Comparison of ENCODE assay signal across 17 cellular contexts in the genomic region with DNA sequence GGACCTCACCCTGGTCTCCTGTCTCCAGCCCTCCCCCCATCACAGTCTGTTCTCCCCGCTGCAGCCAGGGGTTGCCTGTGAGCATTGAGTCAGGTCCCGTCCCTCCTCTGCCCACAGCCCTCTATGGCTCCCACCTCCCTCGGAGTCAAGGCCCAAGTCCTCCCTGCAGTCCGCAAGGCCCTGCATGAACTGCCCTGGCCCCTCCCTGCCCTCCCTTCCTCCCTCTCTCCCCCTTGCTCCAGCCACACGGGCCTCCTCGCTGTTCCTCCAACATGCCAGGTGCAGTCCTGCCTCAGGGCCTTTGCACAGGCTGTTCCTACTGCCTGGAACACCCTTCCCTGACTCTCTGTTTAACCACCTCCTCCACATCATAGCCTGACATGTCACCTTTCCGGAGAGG. TPM values are rescaled to one million over a fixed set of nuclear protein-coding genes. Genes with fewer than 3 reads are reported as not detected.
DNase-seq lines count a peak whose midpoint lies in the region; ATAC-seq, FAIRE-seq and TF ChIP-seq lines count a peak whose summit lies in the region.
"Had no signal": no experiment of that assay in that cellular context is flagged by ENCODE, and none has a peak within 500 bp of the region (broad histone marks: within the 10 kb centered on the region; RNA-seq: fewer than 3 reads in every experiment).

No MANE protein-coding gene starts in this region.

- peaks cover 18% of the 10 kb centered on the region for H3K9me3 ChIP-seq in AG04450 (ENCODE audit: control insufficient read depth, insufficient read depth, low read length)
- H3K9me3 ChIP-seq in K562 (replicated peaks; ENCODE audit: control insufficient read depth, insufficient read depth, low read depth, low read length), result peaks cover 8% of the 10 kb centered on the region
- H3K9me3 ChIP-seq in suprapubic skin, result peaks cover 7% of the 10 kb centered on the region
- H3K9me3 ChIP-seq in kidney (ENCODE audit: control insufficient read depth in 1 of 2, low read length in 2 of 2), result peaks cover 0 to 9% of the 10 kb centered on the region in 2 donors

- TF ChIP-seq RAD21 in K562 (CRISPR knock-in tag; conservative IDR thresholded peaks at IDR 0.05 in 1 of 2, IDR thresholded peaks at IDR 0.05 in 1 of 2), result no peak

- in situ Hi-C loops in K562 (cut with MboI), result no loop called here

- DNase-seq in AG04450 (ENCODE audit: low read depth, low spot score), result no peak
- no peak for DNase-seq in K562 (ENCODE audit: extremely low read depth in 1 of 4, low spot score in 3 of 4)
- peak; percentile 57 for DNase-seq in islet precursor cell
- DNase-seq in suprapubic skin (ENCODE audit: low spot score in 2 of 2), result no peak
- DNase-seq in kidney, result no peak
- DNase-seq in erythroblast (lab: John Stamatoyannopoulos, UW), result no peak
- DNase-seq in iPS-NIHi11 (ENCODE audit: low spot score), result no peak
- DNase-seq: ACHN; CD4-positive, alpha-beta memory T cell; DMS79; GM23248; H9 had no signal

- TF ChIP-seq POLR2A in K562 (conservative IDR thresholded peaks at IDR 0.05) (no peak), suprapubic skin (IDR thresholded peaks at IDR 0.05) (no peak), erythroblast (IDR thresholded peaks at IDR 0.05; ENCODE audit: low read length) (no peak)

- no peaks in the 10 kb centered on the region for H3K79me2 ChIP-seq in K562 (ENCODE audit: control insufficient read depth, insufficient read depth, low read length)

- peak; percentile 7; the same call in 1 of the 2 replicates for TF ChIP-seq CTCF in AG04450 (IDR thresholded peaks at IDR 0.05; ENCODE audit: low read depth, low read length)
- TF ChIP-seq CTCF in K562 (IDR thresholded peaks at IDR 0.05 in 2 of 3, conservative IDR thresholded peaks at IDR 0.05 in 1 of 3; ENCODE audit: insufficient read depth in 2 of 3, low read depth in 1 of 3, low read length in 3 of 3), result peak in 1 of 3 experiments; percentile 43; a peak in 2 of 6 replicates
- no peak for TF ChIP-seq CTCF in suprapubic skin (IDR thresholded peaks at IDR 0.05)
- TF ChIP-seq CTCF in kidney (IDR thresholded peaks at IDR 0.05; ENCODE audit: borderline replicate concordance, extremely low read depth, insufficient read depth), result no peak

- H3K36me3 ChIP-seq in K562 (ENCODE audit: control insufficient read depth, insufficient read depth, low read length) (no peaks in the 10 kb centered on the region), suprapubic skin (peaks cover 10% of the 10 kb centered on the region), kidney (ENCODE audit: control insufficient read depth in 1 of 2, insufficient read depth in 2 of 2, low read length in 2 of 2) (no peaks in the 10 kb centered on the region)

- peaks cover 0 to 4% of the 10 kb centered on the region in 2 experiments; a peak in 2 of 5 replicates for H3K4me1 ChIP-seq in K562 (replicated peaks in 1 of 2; ENCODE audit: control insufficient read depth in 2 of 2, insufficient read depth in 2 of 2, low read length in 2 of 2)
- H3K4me1 ChIP-seq in suprapubic skin, result peaks cover 10% of the 10 kb centered on the region
- H3K4me1 ChIP-seq in kidney (ENCODE audit: control insufficient read depth in 1 of 2, insufficient read depth in 1 of 2, low read depth in 1 of 2, low read length in 2 of 2), result no peaks in the 10 kb centered on the region

- WGBS in K562 (ENCODE audit: insufficient coverage, low coverage, missing lambda C conversion rate), result 24% methylated on average over 5 of the region's 7 CpGs
- WGBS in suprapubic skin, result 49% methylated on average over 7 of the region's 7 CpGs

- H3K4me3 ChIP-seq in AG04450 (ENCODE audit: low read depth, low read length) (no peak overlapping the region), K562 (no peak overlapping the region), suprapubic skin (peak overlapping the region; percentile 60), kidney (ENCODE audit: low read length in 2 of 2) (no peak overlapping the region)
- H3K4me3 ChIP-seq: GM12878, GM23248 had no signal

- no peak overlapping the region for H3K27ac ChIP-seq in AG04450 (ENCODE audit: low read depth, low read length)
- H3K27ac ChIP-seq in K562 (ENCODE audit: extremely low read depth, low read depth, low read length), result no peak overlapping the region
- H3K27ac ChIP-seq in suprapubic skin, result peak overlapping the region; percentile 55
- H3K27ac ChIP-seq in kidney (ENCODE audit: low read depth in 2 of 2, low read length in 2 of 2), result no peak overlapping the region
- H3K27ac ChIP-seq: C4-2B, GM23248, HL-60 had no signal

- BruUV-seq in K562 (replicated peaks; lab: Mats Ljungman, UMichigan), result no TSS peak

- no peak overlapping the region for H2AFZ ChIP-seq in K562 (ENCODE audit: low read depth, low read length)
- H2AFZ ChIP-seq: GM23248 had no signal

- intact Hi-C loops in K562 (cut with micrococcal nuclease), result no loop called here
- intact Hi-C loops in kidney (cut with DNase I), result no loop called here

- H3K4me2 ChIP-seq in K562 (ENCODE audit: insufficient read depth, low read length), result no peak overlapping the region

- 0 out of 3 replicates have a peak, but pooled peaks have one; percentile 33 for ATAC-seq in K562

- H3K9me1 ChIP-seq in K562 (ENCODE audit: control insufficient read depth, insufficient read depth, low read length), result no peaks in the 10 kb centered on the region

- POLR2A ChIA-PET in AG04450 (lab: Yijun Ruan, JAX), result no interaction called here
- POLR2A ChIA-PET in K562 (lab: Yijun Ruan, JAX), result interaction anchor here (1.0 kb wide), 1 partner anchor 14 kb away, joined by 5 read pairs; no protein-coding TSS in a partner anchor

- no peak for TF ChIP-seq EP300 in K562 (IDR thresholded peaks at IDR 0.05; ENCODE audit: low read length)
- no peak for TF ChIP-seq EP300 in suprapubic skin (IDR thresholded peaks at IDR 0.05)

- peaks cover 38% of the 10 kb centered on the region for H3K27me3 ChIP-seq in AG04450 (ENCODE audit: control insufficient read depth, insufficient read depth, low read length)
- peaks cover 0 to 6% of the 10 kb centered on the region in 2 experiments; a peak in 1 of 5 replicates for H3K27me3 ChIP-seq in K562 (ENCODE audit: control insufficient read depth in 2 of 2, insufficient read depth in 2 of 2, low read length in 2 of 2)
- H3K27me3 ChIP-seq in suprapubic skin, result peaks cover 57% of the 10 kb centered on the region

- CTCF ChIA-PET in AG04450 (lab: Charles Lee) (no interaction called here), K562 (lab: Yijun Ruan, JAX; ENCODE audit: low intra/inter-chr PET ratio) (no interaction called here)

- no peaks in the 10 kb centered on the region for H4K20me1 ChIP-seq in K562 (replicated peaks; ENCODE audit: control insufficient read depth, insufficient read depth, low read length)

- H3K9ac ChIP-seq in K562 (ENCODE audit: insufficient read depth in 1 of 2, low read depth in 2 of 2, low read length in 2 of 2) (no peak overlapping the region), kidney (ENCODE audit: low read length in 2 of 2) (no peak overlapping the region)
- H3K9ac ChIP-seq: GM23248 had no signal

- FAIRE-seq in K562 (lab: Jason Lieb, UNC), result no peak
- FAIRE-seq in kidney (lab: Jason Lieb, UNC), result no peak
- FAIRE-seq: GM12878, GM18507 had no signal

RNA-seq across cellular contexts. Expression of gene TINCR, which starts 2.8 kb away (rescaled TPM):
- polyA plus RNA-seq in AG04450 (2011; rRNA removed), result 0.04 TPM in 1 of 2 replicates, not detected in the other
- polyA minus RNA-seq in AG04450 (2011; rRNA and poly(A)+ RNA removed), result not detected in 2 replicates
- 1.7 and 1.9 TPM in 2 replicates for total RNA-seq in K562 (2011; cell fraction: chromatin; rRNA removed; ENCODE audit: low replicate concordance)
- total RNA-seq in K562 (2011; cell fraction: nucleolus; rRNA removed), result 0.66 and 0.67 TPM in 2 replicates
- 1.1 and 1.5 TPM in 2 replicates for total RNA-seq in K562 (2011; cell fraction: nucleoplasm; rRNA removed)
- 0.08 TPM in 1 of 2 replicates, not detected in the other for total RNA-seq in K562 (2014; rRNA removed)
- 0.06 and 0.07 TPM in 2 replicates for total RNA-seq in K562 (2014; rRNA removed; fragmentation: Illumina TruSeq; extraction: Trizol)
- total RNA-seq in K562 (2015; rRNA removed; fragmentation: Illumina TruSeq; extraction: Trizol), result 0.07 TPM in 1 of 2 replicates, not detected in the other
- total RNA-seq in K562 (2021), result 0.13 and 0.24 TPM in 2 replicates
- polyA plus RNA-seq in K562 (2011; rRNA removed), result 0.11 and 0.32 TPM in 2 replicates
- polyA plus RNA-seq in K562 (2011; cell fraction: cytosol; rRNA removed), result 0.06 and 0.24 TPM in 2 replicates
- 0.58 and 0.90 TPM in 2 replicates for polyA plus RNA-seq in K562 (2011; cell fraction: nucleus; rRNA removed)
- 0.20 and 0.36 TPM in 2 replicates for polyA plus RNA-seq in K562 (2012)
- polyA plus RNA-seq in K562 (2014; fragmentation: Illumina TruSeq; extraction: Trizol), result 0.10 and 0.21 TPM in 2 replicates
- under 1 TPM; 0.03 to 0.10 TPM for polyA plus RNA-seq in K562 (2014; fragmentation: Nextera tagmentation; extraction: Ambion mirVana)
- polyA plus RNA-seq in K562 (2014; rRNA removed), result 0.03 and 0.19 TPM in 2 replicates
- 0.33 TPM in 1 of 2 replicates, not detected in the other for polyA minus RNA-seq in K562 (2011; rRNA and poly(A)+ RNA removed)
- polyA minus RNA-seq in K562 (2011; cell fraction: cytosol; rRNA and poly(A)+ RNA removed), result not detected in 2 replicates
- polyA minus RNA-seq in K562 (2011; cell fraction: nucleus; rRNA and poly(A)+ RNA removed), result 0.11 and 0.13 TPM in 2 replicates
- 100 to 1,000 TPM; 173 to 255 (median 185) TPM for total RNA-seq in suprapubic skin
- 0.94 TPM for total RNA-seq in kidney
- 2.2 TPM for polyA plus RNA-seq in kidney (ENCODE audit: insufficient read depth, low read depth, low replicate concordance)
- total RNA-seq: G401 had no signal
- polyA plus RNA-seq: GM23248 had no signal

RNA-seq across cellular contexts. Expression of gene SAFB2, which starts 57.6 kb away (rescaled TPM):
- polyA plus RNA-seq in AG04450 (2011; rRNA removed) (17.4 and 24.4 TPM in 2 replicates), K562 (2011; rRNA removed) (21.2 and 31.1 TPM in 2 replicates), K562 (2014; fragmentation: Illumina TruSeq; extraction: Trizol) (42.3 and 54.8 TPM in 2 replicates), K562 (2014; fragmentation: Nextera tagmentation; extraction: Ambion mirVana) (1 to 10 TPM; 4.5 to 6.9 TPM), K562 (2014; rRNA removed) (63.2 and 65.0 TPM in 2 replicates), kidney (ENCODE audit: insufficient read depth, low read depth, low replicate concordance) (67.1 TPM)
- 28.8 and 33.2 TPM in 2 replicates for polyA minus RNA-seq in AG04450 (2011; rRNA and poly(A)+ RNA removed)
- 394 and 516 TPM in 2 replicates for total RNA-seq in K562 (2011; cell fraction: chromatin; rRNA removed; ENCODE audit: low replicate concordance)
- total RNA-seq in K562 (2011; cell fraction: nucleolus; rRNA removed), result 127 TPM in 2 replicates
- 218 and 238 TPM in 2 replicates for total RNA-seq in K562 (2011; cell fraction: nucleoplasm; rRNA removed)
- total RNA-seq in K562 (2014; rRNA removed) (56.1 and 74.0 TPM in 2 replicates), K562 (2014; rRNA removed; fragmentation: Illumina TruSeq; extraction: Trizol) (45.7 and 45.8 TPM in 2 replicates), K562 (2015; rRNA removed; fragmentation: Illumina TruSeq; extraction: Trizol) (45.6 and 47.3 TPM in 2 replicates), K562 (2021) (91.5 and 103 TPM in 2 replicates), suprapubic skin (100 to 1,000 TPM in 1 of 4 donors, 10 to 100 TPM in 3; 22.9 to 105 (median 28.8) TPM), kidney (113 TPM)
- 10.8 and 27.9 TPM in 2 replicates for polyA plus RNA-seq in K562 (2011; cell fraction: cytosol; rRNA removed)
- polyA plus RNA-seq in K562 (2011; cell fraction: nucleus; rRNA removed), result 159 and 167 TPM in 2 replicates
- polyA plus RNA-seq in K562 (2012), result 33.0 and 49.7 TPM in 2 replicates
- polyA minus RNA-seq in K562 (2011; rRNA and poly(A)+ RNA removed), result 59.2 and 75.0 TPM in 2 replicates
- polyA minus RNA-seq in K562 (2011; cell fraction: cytosol; rRNA and poly(A)+ RNA removed), result 28.9 and 29.3 TPM in 2 replicates
- 56.3 and 123 TPM in 2 replicates for polyA minus RNA-seq in K562 (2011; cell fraction: nucleus; rRNA and poly(A)+ RNA removed)

RNA-seq across cellular contexts. Expression of gene SAFB, which starts 58.0 kb away (rescaled TPM):
- polyA plus RNA-seq in AG04450 (2011; rRNA removed) (28.0 and 34.0 TPM in 2 replicates), K562 (2011; rRNA removed) (37.6 and 39.2 TPM in 2 replicates), K562 (2014; fragmentation: Illumina TruSeq; extraction: Trizol) (87.3 and 93.8 TPM in 2 replicates), K562 (2014; fragmentation: Nextera tagmentation; extraction: Ambion mirVana) (1 to 10 TPM; 1.1 to 1.8 TPM), K562 (2014; rRNA removed) (124 and 127 TPM in 2 replicates), kidney (ENCODE audit: insufficient read depth, low read depth, low replicate concordance) (35.0 TPM)
- 19.7 and 23.5 TPM in 2 replicates for polyA minus RNA-seq in AG04450 (2011; rRNA and poly(A)+ RNA removed)
- total RNA-seq in K562 (2011; cell fraction: chromatin; rRNA removed; ENCODE audit: low replicate concordance), result 319 and 366 TPM in 2 replicates
- total RNA-seq in K562 (2011; cell fraction: nucleolus; rRNA removed), result 147 and 156 TPM in 2 replicates
- total RNA-seq in K562 (2011; cell fraction: nucleoplasm; rRNA removed), result 205 and 219 TPM in 2 replicates
- total RNA-seq in K562 (2014; rRNA removed) (93.3 and 124 TPM in 2 replicates), K562 (2014; rRNA removed; fragmentation: Illumina TruSeq; extraction: Trizol) (62.5 and 67.0 TPM in 2 replicates), K562 (2015; rRNA removed; fragmentation: Illumina TruSeq; extraction: Trizol) (83.1 and 84.6 TPM in 2 replicates), K562 (2021) (122 and 151 TPM in 2 replicates), suprapubic skin (100 to 1,000 TPM in 1 of 4 donors, 10 to 100 TPM in 3; 46.3 to 181 (median 63.7) TPM), kidney (88.6 TPM)
- polyA plus RNA-seq in K562 (2011; cell fraction: cytosol; rRNA removed), result 39.3 and 75.4 TPM in 2 replicates
- polyA plus RNA-seq in K562 (2011; cell fraction: nucleus; rRNA removed), result 116 and 141 TPM in 2 replicates
- 59.6 and 99.1 TPM in 2 replicates for polyA plus RNA-seq in K562 (2012)
- 66.5 and 72.2 TPM in 2 replicates for polyA minus RNA-seq in K562 (2011; rRNA and poly(A)+ RNA removed)
- polyA minus RNA-seq in K562 (2011; cell fraction: cytosol; rRNA and poly(A)+ RNA removed), result 43.8 and 74.9 TPM in 2 replicates
- polyA minus RNA-seq in K562 (2011; cell fraction: nucleus; rRNA and poly(A)+ RNA removed), result 75.3 and 109 TPM in 2 replicates

Comparison
In these comparisons a context has a peak if more than half of its experiments do, and no peak if none do; other contexts are left out.
1. RNA of gene TINCR, which starts 2.8 kb away (total RNA-seq): 173 to 255 TPM in suprapubic skin; 0.94 TPM in kidney (single experiment) and 0.06 to 1.9 TPM in K562; every median in the first group is over 10 times any median in the second.